10 cellular contexts compared by ENCODE assay signal in genomic region chr4:25884040-25884788, GRCh38. TPM values are rescaled to one million over a fixed set of nuclear protein-coding genes. Genes with fewer than 3 reads are reported as not detected.
DNase-seq lines count a peak whose midpoint lies in the region; ATAC-seq, FAIRE-seq and TF ChIP-seq lines count a peak whose summit lies in the region.
"Had no signal": no experiment of that assay in that cellular context is flagged by ENCODE, and none has a peak within 500 bp of the region (broad histone marks: within the 10 kb centered on the region; RNA-seq: fewer than 3 reads in every experiment).

No MANE protein-coding gene starts in this region.

- DNase-seq in Caki2 (ENCODE audit: low read depth) (peak; percentile 71), H4 (ENCODE audit: low spot score) (peak; percentile 51), PC-3 (peak; percentile 18), keratinocyte (ENCODE audit: low read depth, low spot score) (peak; percentile 36), PC-9 (no peak), COLO829 (ENCODE audit: low spot score) (no peak)
- DNase-seq: midbrain had no signal

- H3K9me3 ChIP-seq in PC-3 (ENCODE audit: low read length) (no peaks in the 10 kb centered on the region), keratinocyte (ENCODE audit: control insufficient read depth, low read depth, low read length) (no peaks in the 10 kb centered on the region), PC-9 (ENCODE audit: insufficient read depth, low read depth) (no peaks in the 10 kb centered on the region)

- H3K36me3 ChIP-seq in PC-3 (ENCODE audit: low read depth, low read length) (no peaks in the 10 kb centered on the region), keratinocyte (ENCODE audit: control insufficient read depth in 2 of 2, extremely low read depth in 1 of 2, insufficient read depth in 2 of 2, low read length in 2 of 2) (no peaks in the 10 kb centered on the region), PC-9 (ENCODE audit: low read depth) (no peaks in the 10 kb centered on the region)

- H3K4me2 ChIP-seq in PC-3 (ENCODE audit: low read length) = no peak overlapping the region
- H3K4me2 ChIP-seq in keratinocyte (ENCODE audit: control insufficient read depth, extremely low read depth, insufficient read depth, low read depth, low read length) = no peak overlapping the region
- no peak overlapping the region for H3K4me2 ChIP-seq in PC-9

- no TSS peak for BruUV-seq in PC-3 (replicated peaks; lab: Mats Ljungman, UMichigan)
- no TSS peak for BruUV-seq in PC-9 (replicated peaks; lab: Mats Ljungman, UMichigan)

- H3F3A ChIP-seq in PC-3 (ENCODE audit: low read length, unreplicated experiment) (no peaks in the 10 kb centered on the region), PC-9 (ENCODE audit: insufficient read depth, low read depth) (no peaks in the 10 kb centered on the region)

- peaks cover 9% of the 10 kb centered on the region for H3K4me1 ChIP-seq in PC-3 (ENCODE audit: insufficient read depth, low read length)
- peaks cover 25% of the 10 kb centered on the region for H3K4me1 ChIP-seq in keratinocyte (ENCODE audit: control insufficient read depth, extremely low read depth, insufficient read depth, low read length)
- H3K4me1 ChIP-seq in PC-9 (replicated peaks; ENCODE audit: insufficient read depth) = no peaks in the 10 kb centered on the region

- H3K9me1 ChIP-seq in keratinocyte (ENCODE audit: control insufficient read depth, extremely low read depth, insufficient read depth, low read length) = no peaks in the 10 kb centered on the region

- FAIRE-seq in keratinocyte (lab: Jason Lieb, UNC) = peak; percentile 67
- FAIRE-seq: D721Med had no signal

- ATAC-seq in PC-3 (no peak; the same call in 1 of the 2 replicates), GM21528 (IDR thresholded peaks at IDR 0.05; ENCODE audit: low FRiP score, unreplicated experiment) (no peak), GM19397 (IDR thresholded peaks at IDR 0.05; ENCODE audit: unreplicated experiment) (no peak)

- in situ Hi-C loops in Caki2 (cut with HindIII; ENCODE audit: low pct_unique_long_range_greater_than_20kb, low sequenced_read_pairs) = no loop called here

- CTCF ChIA-PET in PC-3 (lab: Charles Lee) (no interaction called here), PC-9 (lab: Charles Lee) (no interaction called here)

- H2AFZ ChIP-seq in PC-3 (ENCODE audit: low read length) (0 out of 2 replicates have a peak overlapping the region, but pooled peaks have one; percentile 12), keratinocyte (ENCODE audit: control insufficient read depth, low read length) (no peak overlapping the region), PC-9 (no peak overlapping the region)

- no peaks in the 10 kb centered on the region for H4K20me1 ChIP-seq in PC-3 (ENCODE audit: low read length)
- no peaks in the 10 kb centered on the region for H4K20me1 ChIP-seq in keratinocyte (ENCODE audit: control insufficient read depth, extremely low read depth, insufficient read depth, low read length)
- no peaks in the 10 kb centered on the region for H4K20me1 ChIP-seq in PC-9 (ENCODE audit: insufficient read depth)

- H3K9ac ChIP-seq in PC-3 (ENCODE audit: low read length) = no peak overlapping the region
- no peak overlapping the region for H3K9ac ChIP-seq in keratinocyte (ENCODE audit: control insufficient read depth, extremely low read depth, insufficient read depth, low read length)

- dilution Hi-C loops in keratinocyte (cut with MboI; ENCODE audit: extremely low pct_ligation_motif_present, low sequenced_read_pairs) = no loop called here

- H3K27me3 ChIP-seq in PC-3 (ENCODE audit: low read length) = no peaks in the 10 kb centered on the region
- peaks cover 2% of the 10 kb centered on the region for H3K27me3 ChIP-seq in keratinocyte (ENCODE audit: control insufficient read depth, extremely low read depth, insufficient read depth, low read length)
- no peaks in the 10 kb centered on the region for H3K27me3 ChIP-seq in PC-9 (ENCODE audit: insufficient read depth, low read depth)

- intact Hi-C loops in PC-3 (cut with micrococcal nuclease) = no loop called here
- intact Hi-C loops in PC-9 (cut with micrococcal nuclease; ENCODE audit: unreplicated experiment) = no loop called here

- POLR2A ChIA-PET in PC-3 (lab: Charles Lee; ENCODE audit: unreplicated experiment) (no interaction called here), PC-9 (lab: Charles Lee; ENCODE audit: unreplicated experiment) (interaction anchor here (0.6 kb wide), 1 partner anchor 435 kb away, joined by 20 read pairs; no protein-coding TSS in a partner anchor)

- no peak for TF ChIP-seq CTCF in PC-3 (conservative IDR thresholded peaks at IDR 0.05; ENCODE audit: low read depth, low read length)
- no peak for TF ChIP-seq CTCF in keratinocyte (optimal IDR thresholded peaks at IDR 0.05 in 1 of 3, IDR thresholded peaks at IDR 0.05 in 1 of 3, conservative IDR thresholded peaks at IDR 0.05 in 1 of 3; ENCODE audit: extremely low read depth in 1 of 3, insufficient read depth in 2 of 3, low read length in 3 of 3)
- TF ChIP-seq CTCF in PC-9 (conservative IDR thresholded peaks at IDR 0.05) = no peak

- H3K9me2 ChIP-seq in PC-3 (replicated peaks; ENCODE audit: low read length) (no peaks in the 10 kb centered on the region), PC-9 (ENCODE audit: insufficient read depth) (no peaks in the 10 kb centered on the region)

- no peak overlapping the region for H3K4me3 ChIP-seq in PC-3 (ENCODE audit: low read length)
- H3K4me3 ChIP-seq in keratinocyte (ENCODE audit: control insufficient read depth in 2 of 3, extremely low read depth in 1 of 3, insufficient read depth in 2 of 3, low read depth in 1 of 3, low read length in 3 of 3) = no peak overlapping the region
- H3K4me3 ChIP-seq in PC-9 = no peak overlapping the region

- H3K27ac ChIP-seq in PC-3 (ENCODE audit: low read length) (no peak overlapping the region), keratinocyte (ENCODE audit: control insufficient read depth, insufficient read depth, low read length) (no peak overlapping the region), PC-9 (no peak overlapping the region)

- H3K79me2 ChIP-seq in PC-3 (ENCODE audit: low read length) = no peaks in the 10 kb centered on the region
- no peaks in the 10 kb centered on the region for H3K79me2 ChIP-seq in keratinocyte (ENCODE audit: control insufficient read depth, insufficient read depth, low read length)
- H3K79me2 ChIP-seq in PC-9 (ENCODE audit: low read depth) = no peaks in the 10 kb centered on the region

RNA-seq across cellular contexts. Expression of gene SEL1L3, which starts 21.4 kb away (rescaled TPM):
- 124 and 161 TPM in 2 replicates for total RNA-seq in Caki2 (2014; rRNA removed; shearing (Covaris generic); ENCODE audit: low replicate concordance)
- 164 and 167 TPM in 2 replicates for total RNA-seq in H4 (2014; rRNA removed; shearing (Covaris generic))
- total RNA-seq in PC-3 (2014; rRNA removed) (31.9 and 36.1 TPM in 2 replicates), PC-9 (2021) (78.4 and 79.2 TPM in 2 replicates)
- polyA plus RNA-seq in keratinocyte = 31.6 to 68.4 TPM (median 67.9 TPM) in 3 replicates
- 27.3 TPM for polyA plus RNA-seq in keratinocyte (2011; ENCODE audit: low read depth)
- polyA plus RNA-seq in keratinocyte (2011; cell fraction: cytosol; rRNA removed) = 34.7 and 72.0 TPM in 2 replicates
- 71.0 and 79.8 TPM in 2 replicates for polyA plus RNA-seq in keratinocyte (2011; cell fraction: nucleus; rRNA removed)
- polyA plus RNA-seq in keratinocyte (2012; ENCODE audit: low replicate concordance) = 29.7 and 44.1 TPM in 2 replicates
- 57.1 to 113 TPM (median 102 TPM) in 3 replicates for polyA minus RNA-seq in keratinocyte
- polyA minus RNA-seq in keratinocyte (2011; cell fraction: cytosol; rRNA and poly(A)+ RNA removed) = 39.9 TPM
- polyA minus RNA-seq in keratinocyte (2011; cell fraction: nucleus; rRNA and poly(A)+ RNA removed) = 51.5 and 173 TPM in 2 replicates

RNA-seq across cellular contexts. Expression of gene SMIM20, which starts 29.8 kb away (rescaled TPM):
- total RNA-seq in Caki2 (2014; rRNA removed; shearing (Covaris generic); ENCODE audit: low replicate concordance) = 53.9 and 96.5 TPM in 2 replicates
- 97.2 and 130 TPM in 2 replicates for total RNA-seq in H4 (2014; rRNA removed; shearing (Covaris generic))
- total RNA-seq in PC-3 (2014; rRNA removed) = 21.3 and 27.0 TPM in 2 replicates
- 19.6 to 29.5 TPM (median 20.3 TPM) in 3 replicates for polyA plus RNA-seq in keratinocyte
- 44.6 TPM for polyA plus RNA-seq in keratinocyte (2011; ENCODE audit: low read depth)
- 19.7 and 34.7 TPM in 2 replicates for polyA plus RNA-seq in keratinocyte (2011; cell fraction: cytosol; rRNA removed)
- polyA plus RNA-seq in keratinocyte (2011; cell fraction: nucleus; rRNA removed) = 5.9 and 11.1 TPM in 2 replicates
- 27.6 and 29.7 TPM in 2 replicates for polyA plus RNA-seq in keratinocyte (2012; ENCODE audit: low replicate concordance)
- polyA minus RNA-seq in keratinocyte = 1.6 to 3.2 TPM (median 1.7 TPM) in 3 replicates
- 6.7 TPM for polyA minus RNA-seq in keratinocyte (2011; cell fraction: cytosol; rRNA and poly(A)+ RNA removed)
- 1.9 and 2.2 TPM in 2 replicates for polyA minus RNA-seq in keratinocyte (2011; cell fraction: nucleus; rRNA and poly(A)+ RNA removed)
- 40.5 and 44.2 TPM in 2 replicates for total RNA-seq in PC-9 (2021)

Comparison
In these comparisons a context has a peak if more than half of its experiments do, and no peak if none do; other contexts are left out.
1. DNase-seq: peak in Caki2 (single experiment), H4 (single experiment), PC-3 (single experiment) and keratinocyte (single experiment); none in PC-9 (0 of 2) and COLO829 (single experiment).